Comparison of ENCODE assay signal across 8 cellular contexts in genomic region chr7:90757565-90757950, GRCh38.
DNase-seq lines count a peak whose midpoint lies in the region; ATAC-seq lines count a peak whose summit lies in the region.
"Not testable (repeated sequence)": the region's sequence is repeated elsewhere in the genome, so short reads cannot be mapped to it uniquely, and the experiment has no call there.

No MANE protein-coding gene starts in this region.

- peaks cover 50% of the 10 kb centered on the region for H3K36me3 Mint-ChIP-seq in stimulated activated memory B cell treated with anti-CD40 and anti-IgM and Interleukin-4, amounts not matched to agents 10 μg/mL and 1 μg/mL and 100 μg/mL, for 72 hours

- peak overlapping the region; percentile 31 for H3K4me3 Mint-ChIP-seq in stimulated activated memory B cell treated with anti-CD40 and anti-IgM and Interleukin-4, amounts not matched to agents 10 μg/mL and 1 μg/mL and 100 μg/mL, for 72 hours

- not testable (repeated sequence) for H3K9me3 Mint-ChIP-seq in stimulated activated memory B cell treated with anti-CD40 and anti-IgM and Interleukin-4, amounts not matched to agents 10 μg/mL and 1 μg/mL and 100 μg/mL, for 72 hours

- H3K27me3 Mint-ChIP-seq in stimulated activated memory B cell treated with anti-CD40 and anti-IgM and Interleukin-4, amounts not matched to agents 10 μg/mL and 1 μg/mL and 100 μg/mL, for 72 hours = not testable (repeated sequence)

- ATAC-seq in GM18498 (IDR thresholded peaks at IDR 0.05; ENCODE audit: unreplicated experiment) (peak; percentile 72), GM18909 (IDR thresholded peaks at IDR 0.05; ENCODE audit: poor library complexity, unreplicated experiment) (peak; percentile 91), GM21381 (IDR thresholded peaks at IDR 0.05; ENCODE audit: unreplicated experiment) (peak; percentile 65), HG02588 (IDR thresholded peaks at IDR 0.05; ENCODE audit: unreplicated experiment) (peak; percentile 63), HG02981 (IDR thresholded peaks at IDR 0.05; ENCODE audit: unreplicated experiment) (peak; percentile 66), HG03342 (IDR thresholded peaks at IDR 0.05; ENCODE audit: unreplicated experiment) (peak; percentile 70)
- ATAC-seq in stimulated activated memory B cell treated with anti-CD40 and anti-IgM and Interleukin-4, amounts not matched to agents 10 μg/mL and 1 μg/mL and 100 μg/mL, for 72 hours = peak; percentile 92

- H3K4me1 Mint-ChIP-seq in stimulated activated memory B cell treated with anti-CD40 and anti-IgM and Interleukin-4, amounts not matched to agents 10 μg/mL and 1 μg/mL and 100 μg/mL, for 72 hours = peaks cover 85% of the 10 kb centered on the region

- peak overlapping the region; percentile 81 for H3K27ac Mint-ChIP-seq in stimulated activated memory B cell treated with anti-CD40 and anti-IgM and Interleukin-4, amounts not matched to agents 10 μg/mL and 1 μg/mL and 100 μg/mL, for 72 hours

- peak; percentile 26 for DNase-seq in NCI-H526 treated with DMSO at 0.1 percent for 48 hours (lab: John Stamatoyannopoulos, UW)

Comparison
In these comparisons a context has a peak if more than half of its experiments do, and no peak if none do; other contexts are left out.
1. Peak in every context shown above with its lines: DNase-seq and ATAC-seq.